In genomic region chr9:21265421-21266189, GRCh38 we compare ENCODE assay signal across 1 cellular context.
TF ChIP-seq lines count a peak whose summit lies in the region.

No MANE protein-coding gene starts in this region.

TF ChIP-seq in GM12878, 131 proteins besides CTCF, POLR2A, EP300 and RAD21:
- TF ChIP-seq USF2 (IDR thresholded peaks at IDR 0.05; ENCODE audit: borderline replicate concordance, low read depth, low read length): no peak
- TF ChIP-seq RELA (IDR thresholded peaks at IDR 0.05; ENCODE audit: borderline replicate concordance, partially characterized antibody): no peak
- TF ChIP-seq, protein P1, sequence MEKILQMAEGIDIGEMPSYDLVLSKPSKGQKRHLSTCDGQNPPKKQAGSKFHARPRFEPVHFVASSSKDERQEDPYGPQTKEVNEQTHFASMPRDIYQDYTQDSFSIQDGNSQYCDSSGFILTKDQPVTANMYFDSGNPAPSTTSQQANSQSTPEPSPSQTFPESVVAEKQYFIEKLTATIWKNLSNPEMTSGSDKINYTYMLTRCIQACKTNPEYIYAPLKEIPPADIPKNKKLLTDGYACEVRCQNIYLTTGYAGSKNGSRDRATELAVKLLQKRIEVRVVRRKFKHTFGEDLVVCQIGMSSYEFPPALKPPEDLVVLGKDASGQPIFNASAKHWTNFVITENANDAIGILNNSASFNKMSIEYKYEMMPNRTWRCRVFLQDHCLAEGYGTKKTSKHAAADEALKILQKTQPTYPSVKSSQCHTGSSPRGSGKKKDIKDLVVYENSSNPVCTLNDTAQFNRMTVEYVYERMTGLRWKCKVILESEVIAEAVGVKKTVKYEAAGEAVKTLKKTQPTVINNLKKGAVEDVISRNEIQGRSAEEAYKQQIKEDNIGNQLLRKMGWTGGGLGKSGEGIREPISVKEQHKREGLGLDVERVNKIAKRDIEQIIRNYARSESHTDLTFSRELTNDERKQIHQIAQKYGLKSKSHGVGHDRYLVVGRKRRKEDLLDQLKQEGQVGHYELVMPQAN (conservative IDR thresholded peaks at IDR 0.05): no peak
- no peak for TF ChIP-seq BRCA1 (IDR thresholded peaks at IDR 0.05; ENCODE audit: low read depth, low read length)
- no peak for TF ChIP-seq YY1 (IDR thresholded peaks at IDR 0.05; ENCODE audit: low read depth, low read length)
- TF ChIP-seq RFX5 (IDR thresholded peaks at IDR 0.05; ENCODE audit: low read depth, low read length): no peak
- no peak for TF ChIP-seq ZBTB40 (IDR thresholded peaks at IDR 0.05; ENCODE audit: borderline replicate concordance)
- no peak for TF ChIP-seq KAT2A (conservative IDR thresholded peaks at IDR 0.05; ENCODE audit: control insufficient read depth, low read depth, low read length)
- no peak for TF ChIP-seq SMAD1 (IDR thresholded peaks at IDR 0.05; ENCODE audit: low read depth, partially characterized antibody)
- no peak for TF ChIP-seq RAD51 (IDR thresholded peaks at IDR 0.05)
- TF ChIP-seq HDAC6 (IDR thresholded peaks at IDR 0.05; ENCODE audit: unreplicated experiment): no peak
